Comparison of ENCODE assay signal across 9 cellular contexts in the genomic region with DNA sequence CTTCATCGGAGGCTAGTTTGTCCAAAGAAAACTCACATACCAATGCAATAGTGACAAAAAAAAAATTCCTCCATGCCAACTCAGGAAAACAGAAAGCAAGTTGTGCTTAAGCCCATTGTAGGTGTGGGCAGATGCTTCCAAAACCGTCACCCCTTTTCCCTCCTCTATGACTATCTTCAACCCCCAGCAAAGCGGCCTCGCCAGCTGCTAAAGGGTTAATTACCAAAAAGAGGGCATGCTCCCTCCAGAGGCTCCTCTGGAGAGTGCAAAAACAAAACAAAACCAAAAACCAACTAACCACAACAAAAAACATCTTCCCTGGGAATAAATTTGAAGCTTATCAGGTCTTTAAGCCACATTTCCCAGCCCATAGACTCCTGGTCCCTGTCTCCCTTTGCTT. TPM values are rescaled to one million over a fixed set of nuclear protein-coding genes. Genes with fewer than 3 reads are reported as not detected.
DNase-seq lines count a peak whose midpoint lies in the region; ATAC-seq and TF ChIP-seq lines count a peak whose summit lies in the region.
"Had no signal": no experiment of that assay in that cellular context is flagged by ENCODE, and none has a peak within 500 bp of the region (broad histone marks: within the 10 kb centered on the region; RNA-seq: fewer than 3 reads in every experiment).

No MANE protein-coding gene starts in this region.

- no peaks in the 10 kb centered on the region for H3K36me3 ChIP-seq in WERI-Rb-1
- H3K36me3 ChIP-seq in skeletal muscle satellite cell (ENCODE audit: insufficient read depth, low read length), result no peaks in the 10 kb centered on the region

- DNase-seq in WERI-Rb-1 (no peak), right cardiac atrium (peak in 1 of 3 donors; percentile 45), left lobe of liver (ENCODE audit: low spot score) (no peak), sciatic nerve (ENCODE audit: low spot score) (no peak)
- DNase-seq: NCI-H1092 had no signal

- H3K9ac ChIP-seq in skeletal muscle satellite cell (ENCODE audit: low read depth, low read length), result no peak overlapping the region

- H3K27me3 ChIP-seq in WERI-Rb-1 (ENCODE audit: insufficient read depth, low read depth, severe bottlenecking), result no peaks in the 10 kb centered on the region
- no peaks in the 10 kb centered on the region for H3K27me3 ChIP-seq in right cardiac atrium (ENCODE audit: control insufficient read depth, insufficient read depth)
- H3K27me3 ChIP-seq in skeletal muscle satellite cell (ENCODE audit: control insufficient read depth, insufficient read depth, low read length), result peaks cover 3% of the 10 kb centered on the region

- H3K4me3 ChIP-seq in WERI-Rb-1 (ENCODE audit: low read depth, low read length) (peak overlapping the region; percentile 71), right cardiac atrium (ENCODE audit: low read length) (peak overlapping the region; percentile 78), skeletal muscle satellite cell (ENCODE audit: low read length) (peak overlapping the region; percentile 64)

- H3K4me1 ChIP-seq in right cardiac atrium (ENCODE audit: control insufficient read depth, insufficient read depth, low read length), result peaks cover 5% of the 10 kb centered on the region
- H3K4me1 ChIP-seq in skeletal muscle satellite cell (ENCODE audit: control insufficient read depth, insufficient read depth, low read length), result peaks cover 19% of the 10 kb centered on the region

- H3K9me3 ChIP-seq in WERI-Rb-1 (ENCODE audit: severe bottlenecking) (no peaks in the 10 kb centered on the region), right cardiac atrium (ENCODE audit: control insufficient read depth, low read length) (no peaks in the 10 kb centered on the region), skeletal muscle satellite cell (replicated peaks; ENCODE audit: low read length) (no peaks in the 10 kb centered on the region)

- H3K27ac ChIP-seq in WERI-Rb-1, result no peak overlapping the region
- H3K27ac ChIP-seq in right cardiac atrium (ENCODE audit: low read length), result peak overlapping the region; percentile 28

- peak; percentile 15 for TF ChIP-seq CTCF in GM12873 (IDR thresholded peaks at IDR 0.05; ENCODE audit: insufficient read depth, low read depth, low read length, missing control alignments)
- TF ChIP-seq CTCF in WERI-Rb-1 (IDR thresholded peaks at IDR 0.05; ENCODE audit: low read depth, low read length), result peak; percentile 36

- 38% methylated on average over 4 of the region's 4 CpGs for WGBS in right cardiac atrium

- peak in 1 of 2 donors; percentile 40 for ATAC-seq in right cardiac atrium
- no peak for ATAC-seq in GM18907 (IDR thresholded peaks at IDR 0.05; ENCODE audit: unreplicated experiment)
- ATAC-seq in GM19324 (IDR thresholded peaks at IDR 0.05; ENCODE audit: low FRiP score, unreplicated experiment), result no peak
- no peak for ATAC-seq in left lobe of liver
- ATAC-seq in sciatic nerve, result no peak

- peak overlapping the region; percentile 50 for H3K4me2 ChIP-seq in skeletal muscle satellite cell (ENCODE audit: low read length)

- intact Hi-C loops in right cardiac atrium (cut with DNase I), result loop anchor here in 1 of 4 donors (5.0 kb wide), 1 partner anchor 43 kb away; no protein-coding TSS in a partner anchor
- intact Hi-C loops in sciatic nerve (cut with DNase I), result no loop called here

RNA-seq across cellular contexts. Expression of gene LMOD1, which starts 1.2 kb away (rescaled TPM):
- total RNA-seq in right cardiac atrium (10 to 100 TPM; 22.0 to 40.6 (median 33.0) TPM), left lobe of liver (1.0 TPM), sciatic nerve (41.6 TPM)
- polyA plus RNA-seq in right cardiac atrium, result 33.7 TPM
- 0.22 and 0.25 TPM in 2 replicates for total RNA-seq in skeletal muscle satellite cell (2012; rRNA removed)

RNA-seq across cellular contexts. Expression of gene TIMM17A, which starts 10.1 kb away (rescaled TPM):
- total RNA-seq in right cardiac atrium, result 10 to 100 TPM; 67.8 to 96.9 (median 78.5) TPM
- polyA plus RNA-seq in right cardiac atrium, result 73.4 TPM
- total RNA-seq in skeletal muscle satellite cell (2012; rRNA removed), result 64.4 and 67.2 TPM in 2 replicates
- 42.0 TPM for total RNA-seq in left lobe of liver
- total RNA-seq in sciatic nerve, result 28.7 TPM

RNA-seq across cellular contexts. Expression of gene RNPEP, which starts 37.3 kb away (rescaled TPM):
- total RNA-seq in right cardiac atrium (10 to 100 TPM; 14.1 to 19.4 (median 18.7) TPM), left lobe of liver (36.3 TPM), sciatic nerve (42.8 TPM)
- polyA plus RNA-seq in right cardiac atrium, result 15.6 TPM
- total RNA-seq in skeletal muscle satellite cell (2012; rRNA removed), result 50.2 and 57.9 TPM in 2 replicates

RNA-seq across cellular contexts. Expression of gene SHISA4, which starts 56.5 kb away (rescaled TPM):
- total RNA-seq in right cardiac atrium (10 to 100 TPM; 55.8 to 96.6 (median 73.6) TPM), left lobe of liver (4.4 TPM), sciatic nerve (37.7 TPM)
- 79.5 TPM for polyA plus RNA-seq in right cardiac atrium
- total RNA-seq in skeletal muscle satellite cell (2012; rRNA removed), result 4.8 and 6.6 TPM in 2 replicates

Comparison
In these comparisons a context has a peak if more than half of its experiments do, and no peak if none do; other contexts are left out.
1. RNA of gene LMOD1, which starts 1.2 kb away (total RNA-seq): 41.6 TPM in sciatic nerve (single experiment) and 22.0 to 40.6 TPM in right cardiac atrium; 1.0 TPM in left lobe of liver (single experiment); every median in the first group is over 10 times any median in the second.
2. Peak in every context shown above with its lines, with median percentiles within 50 percentile points of each other: H3K4me3 ChIP-seq.